In the genomic region with DNA sequence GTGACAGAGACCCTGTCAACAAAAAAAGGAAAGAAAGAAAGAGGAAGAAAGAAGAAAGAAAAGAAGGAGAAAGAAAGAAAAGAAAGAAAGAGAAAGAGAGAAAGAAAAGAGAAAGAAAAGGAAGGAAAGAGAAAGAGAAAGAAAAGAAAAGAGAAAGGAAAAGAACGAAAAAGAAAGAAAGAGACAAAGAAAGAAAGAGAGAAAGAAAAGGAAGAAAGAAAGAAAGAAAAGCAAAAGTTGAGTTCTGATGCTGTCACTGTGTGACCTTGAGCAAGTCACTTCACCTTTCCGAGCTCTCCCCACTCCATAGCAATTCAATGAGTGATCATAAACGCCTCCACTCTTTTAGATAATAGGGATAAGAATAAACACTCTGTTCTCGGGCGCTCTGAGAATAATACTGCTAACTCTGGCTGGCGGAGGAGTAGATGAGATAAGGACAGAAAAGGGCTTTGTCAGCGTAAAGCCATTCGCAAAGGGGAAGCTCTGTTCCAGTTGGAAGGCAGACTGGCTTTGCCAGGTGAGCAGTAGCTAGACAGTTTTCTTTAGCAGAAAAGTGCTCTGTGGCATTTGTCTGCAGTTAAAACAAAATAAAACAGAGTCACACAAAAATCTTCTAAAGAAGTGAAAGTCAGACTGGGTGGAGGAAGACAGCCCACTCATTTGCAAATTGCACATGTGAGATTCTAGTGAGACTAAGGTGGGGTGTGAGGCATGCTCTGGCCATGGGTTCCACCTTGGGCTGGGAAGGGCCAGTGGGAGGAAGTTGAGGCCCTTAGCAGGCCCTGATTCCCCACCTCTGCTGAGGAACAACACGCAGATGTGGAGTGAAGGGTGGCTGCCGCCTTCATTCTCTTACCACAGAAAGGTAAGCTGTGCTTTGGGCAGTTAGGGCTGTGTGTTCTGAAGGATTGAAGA, we compare ENCODE assay signal across 1 cellular context.
A peak's percentile ranks its signal among the peaks of the same experiment; 100 is the strongest.
TF ChIP-seq lines count a peak whose summit lies in the region.

No MANE protein-coding gene starts in this region.

TF ChIP-seq in A549, 52 proteins besides CTCF, POLR2A, EP300 and RAD21 (continued from another document):
- TF ChIP-seq, protein P1, sequence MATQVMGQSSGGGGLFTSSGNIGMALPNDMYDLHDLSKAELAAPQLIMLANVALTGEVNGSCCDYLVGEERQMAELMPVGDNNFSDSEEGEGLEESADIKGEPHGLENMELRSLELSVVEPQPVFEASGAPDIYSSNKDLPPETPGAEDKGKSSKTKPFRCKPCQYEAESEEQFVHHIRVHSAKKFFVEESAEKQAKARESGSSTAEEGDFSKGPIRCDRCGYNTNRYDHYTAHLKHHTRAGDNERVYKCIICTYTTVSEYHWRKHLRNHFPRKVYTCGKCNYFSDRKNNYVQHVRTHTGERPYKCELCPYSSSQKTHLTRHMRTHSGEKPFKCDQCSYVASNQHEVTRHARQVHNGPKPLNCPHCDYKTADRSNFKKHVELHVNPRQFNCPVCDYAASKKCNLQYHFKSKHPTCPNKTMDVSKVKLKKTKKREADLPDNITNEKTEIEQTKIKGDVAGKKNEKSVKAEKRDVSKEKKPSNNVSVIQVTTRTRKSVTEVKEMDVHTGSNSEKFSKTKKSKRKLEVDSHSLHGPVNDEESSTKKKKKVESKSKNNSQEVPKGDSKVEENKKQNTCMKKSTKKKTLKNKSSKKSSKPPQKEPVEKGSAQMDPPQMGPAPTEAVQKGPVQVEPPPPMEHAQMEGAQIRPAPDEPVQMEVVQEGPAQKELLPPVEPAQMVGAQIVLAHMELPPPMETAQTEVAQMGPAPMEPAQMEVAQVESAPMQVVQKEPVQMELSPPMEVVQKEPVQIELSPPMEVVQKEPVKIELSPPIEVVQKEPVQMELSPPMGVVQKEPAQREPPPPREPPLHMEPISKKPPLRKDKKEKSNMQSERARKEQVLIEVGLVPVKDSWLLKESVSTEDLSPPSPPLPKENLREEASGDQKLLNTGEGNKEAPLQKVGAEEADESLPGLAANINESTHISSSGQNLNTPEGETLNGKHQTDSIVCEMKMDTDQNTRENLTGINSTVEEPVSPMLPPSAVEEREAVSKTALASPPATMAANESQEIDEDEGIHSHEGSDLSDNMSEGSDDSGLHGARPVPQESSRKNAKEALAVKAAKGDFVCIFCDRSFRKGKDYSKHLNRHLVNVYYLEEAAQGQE (IDR thresholded peaks at IDR 0.05): peak; percentile 70
